Comparison of ENCODE assay signal across 30 cellular contexts in genomic region chr7:126930166-126930565, GRCh38.
"Had no signal": no experiment of that assay in that cellular context is flagged by ENCODE, and none has a peak within 500 bp of the region (broad histone marks: within the 10 kb centered on the region; RNA-seq: fewer than 3 reads in every experiment).

No MANE protein-coding gene starts in this region.

- H3K4me1 Mint-ChIP-seq: naive thymus-derived CD8-positive, alpha-beta T cell; nephron progenitor cell; neural crest cell; stimulated activated memory B cell treated with anti-CD40 and anti-IgM and Interleukin-4, amounts not matched to agents 10 μg/mL and 1 μg/mL and 100 μg/mL, for 72 hours; stimulated activated naive CD8-positive, alpha-beta T cell treated with anti-CD3 and anti-CD28 coated beads, Interleukin-15, amount 100 ng/mL, for 72 hours had no signal

- H3K27ac ChIP-seq: neutrophil, pancreas, prostate gland, right lobe of liver, skin epidermis, spleen, suprapubic skin, testis, tibial artery, transverse colon, upper lobe of right lung, uterus had no signal

- H3K4me3 Mint-ChIP-seq: naive thymus-derived CD8-positive, alpha-beta T cell; natural killer cell treated with Interleukin-12 subunit alpha and Interleukin-12 subunit beta and Interleukin-15 and Interleukin-18, amount 100 ng/mL, for 72 hours; nephron progenitor cell; neural crest cell; stimulated activated memory B cell treated with anti-CD40 and anti-IgM and Interleukin-4, amounts not matched to agents 10 μg/mL and 1 μg/mL and 100 μg/mL, for 72 hours; stimulated activated naive CD8-positive, alpha-beta T cell treated with anti-CD3 and anti-CD28 coated beads, Interleukin-15, amount 100 ng/mL, for 72 hours; type B pancreatic cell had no signal

- H3K4me1 ChIP-seq: prostate gland, right lobe of liver, spleen, suprapubic skin, testis, tibial artery, transverse colon, upper lobe of right lung, uterus had no signal

- H3K4me3 ChIP-seq: pancreas, prostate gland, right lobe of liver, skin epidermis, smooth muscle cell, spleen, suprapubic skin, testis, tibial artery, transverse colon, upper lobe of right lung, uterus had no signal

- DNase-seq: naive thymus-derived CD8-positive, alpha-beta T cell; nephron progenitor cell; nucleus accumbens; pancreas; right cardiac atrium; right lobe of liver; spleen; stimulated activated CD4-positive, alpha-beta T cell treated with anti-CD3 and anti-CD28 coated beads, Interleukin-12 subunit alpha, Interleukin-12 subunit beta, amount 100 ng/mL, for 4 hours; stimulated activated CD4-positive, alpha-beta T cell treated with anti-CD3 and anti-CD28 coated beads, Interleukin-1b, Interleukin-23, amount 100 ng/mL, for 48 hours; stimulated activated CD4-positive, alpha-beta T cell treated with anti-CD3 and anti-CD28 coated beads, Interleukin-4, amount 100 ng/mL, for 1 hour; stimulated activated CD4-positive, alpha-beta T cell treated with anti-CD3 and anti-CD28 coated beads, Interleukin-4, amount 100 ng/mL, for 4 hours; stimulated activated CD8-positive, alpha-beta memory T cell treated with anti-CD3 and anti-CD28 coated beads, Interleukin-4, amount 100 ng/mL, for 48 hours; stimulated activated naive CD4-positive, alpha-beta T cell; stimulated activated naive CD8-positive, alpha-beta T cell treated with anti-CD3 and anti-CD28 coated beads, Interleukin-15, amount 100 ng/mL, for 72 hours; stimulated activated naive CD8-positive, alpha-beta T cell treated with anti-CD3 and anti-CD28 coated beads, Interleukin-15, Interleukin-2, amounts not matched to agents 100 U/mL and 50 U/mL, for 24 hours; substantia nigra; testis; tibial artery; transverse colon; upper lobe of right lung; uterus had no signal

- H3K36me3 ChIP-seq: neutrophil, pancreas, prostate gland, right lobe of liver, spleen, suprapubic skin, tibial artery, transverse colon, upper lobe of right lung, uterus had no signal

- H3K9me3 Mint-ChIP-seq: natural killer cell treated with Interleukin-12 subunit alpha and Interleukin-12 subunit beta and Interleukin-15 and Interleukin-18, amount 100 ng/mL, for 72 hours; nephron progenitor cell; neural crest cell; stimulated activated memory B cell treated with anti-CD40 and anti-IgM and Interleukin-4, amounts not matched to agents 10 μg/mL and 1 μg/mL and 100 μg/mL, for 72 hours; stimulated activated naive CD8-positive, alpha-beta T cell treated with anti-CD3 and anti-CD28 coated beads, Interleukin-15, amount 100 ng/mL, for 72 hours; type B pancreatic cell had no signal

- H3K27me3 ChIP-seq: neutrophil, pancreas, right lobe of liver, spleen, suprapubic skin, testis, tibial artery, transverse colon, upper lobe of right lung, uterus had no signal

- H3K36me3 Mint-ChIP-seq: naive thymus-derived CD8-positive, alpha-beta T cell; natural killer cell treated with Interleukin-12 subunit alpha and Interleukin-12 subunit beta and Interleukin-15 and Interleukin-18, amount 100 ng/mL, for 72 hours; stimulated activated memory B cell treated with anti-CD40 and anti-IgM and Interleukin-4, amounts not matched to agents 10 μg/mL and 1 μg/mL and 100 μg/mL, for 72 hours; type B pancreatic cell had no signal

- H3K27me3 Mint-ChIP-seq: natural killer cell treated with Interleukin-12 subunit alpha and Interleukin-12 subunit beta and Interleukin-15 and Interleukin-18, amount 100 ng/mL, for 72 hours; stimulated activated memory B cell treated with anti-CD40 and anti-IgM and Interleukin-4, amounts not matched to agents 10 μg/mL and 1 μg/mL and 100 μg/mL, for 72 hours; stimulated activated naive CD8-positive, alpha-beta T cell treated with anti-CD3 and anti-CD28 coated beads, Interleukin-15, amount 100 ng/mL, for 72 hours had no signal

- H3K27ac Mint-ChIP-seq: naive thymus-derived CD8-positive, alpha-beta T cell; natural killer cell treated with Interleukin-12 subunit alpha and Interleukin-12 subunit beta and Interleukin-15 and Interleukin-18, amount 100 ng/mL, for 72 hours; nephron progenitor cell; stimulated activated memory B cell treated with anti-CD40 and anti-IgM and Interleukin-4, amounts not matched to agents 10 μg/mL and 1 μg/mL and 100 μg/mL, for 72 hours; stimulated activated naive CD8-positive, alpha-beta T cell treated with anti-CD3 and anti-CD28 coated beads, Interleukin-15, amount 100 ng/mL, for 72 hours; type B pancreatic cell had no signal

- ATAC-seq: naive thymus-derived CD8-positive, alpha-beta T cell; natural killer cell treated with Interleukin-12 subunit alpha and Interleukin-12 subunit beta and Interleukin-15 and Interleukin-18, amount 100 ng/mL, for 72 hours; right cardiac atrium; stimulated activated memory B cell treated with anti-CD40 and anti-IgM and Interleukin-4, amounts not matched to agents 10 μg/mL and 1 μg/mL and 100 μg/mL, for 72 hours; stimulated activated naive CD8-positive, alpha-beta T cell treated with anti-CD3 and anti-CD28 coated beads, Interleukin-15, amount 100 ng/mL, for 72 hours; stimulated activated naive CD8-positive, alpha-beta T cell treated with anti-CD3 and anti-CD28 coated beads, Interleukin-15, Interleukin-2, amounts not matched to agents 100 U/mL and 50 U/mL, for 24 hours; upper lobe of right lung had no signal

- H3K9me3 ChIP-seq: neutrophil, pancreas, prostate gland, right lobe of liver, spleen, suprapubic skin, testis, tibial artery, transverse colon, upper lobe of right lung, uterus had no signal
